ENCODE assay signal across 29 cellular contexts in the genomic region with DNA sequence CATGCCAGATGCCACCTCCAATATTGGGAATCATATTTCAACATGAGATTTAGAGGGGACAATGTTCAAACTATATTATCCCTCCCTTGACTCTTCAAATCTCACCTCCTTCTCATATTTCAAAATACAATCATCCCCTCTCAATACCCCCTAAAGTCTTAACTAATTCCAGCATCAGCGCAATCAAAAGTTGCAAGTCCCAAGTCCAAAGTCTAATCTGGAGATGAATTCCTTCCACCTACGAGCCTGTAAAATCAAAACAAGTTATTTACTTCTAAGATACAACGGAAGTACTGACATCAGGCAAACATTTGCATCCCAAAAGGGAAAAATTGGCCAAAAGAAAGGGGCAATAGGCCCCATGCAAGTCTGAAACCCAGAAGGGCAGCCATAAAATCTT.
"Had no signal": no experiment of that assay in that cellular context is flagged by ENCODE, and none has a peak within 500 bp of the region (broad histone marks: within the 10 kb centered on the region; RNA-seq: fewer than 3 reads in every experiment).

No MANE protein-coding gene starts in this region.

- ATAC-seq: naive thymus-derived CD8-positive, alpha-beta T cell; natural killer cell treated with Interleukin-12 subunit alpha and Interleukin-12 subunit beta and Interleukin-15 and Interleukin-18, amount 100 ng/mL, for 72 hours; psoas muscle; right cardiac atrium; stimulated activated memory B cell treated with anti-CD40 and anti-IgM and Interleukin-4, amounts not matched to agents 10 μg/mL and 1 μg/mL and 100 μg/mL, for 72 hours; stimulated activated naive CD8-positive, alpha-beta T cell treated with anti-CD3 and anti-CD28 coated beads, Interleukin-15, amount 100 ng/mL, for 72 hours; stimulated activated naive CD8-positive, alpha-beta T cell treated with anti-CD3 and anti-CD28 coated beads, Interleukin-15, Interleukin-2, amounts not matched to agents 100 U/mL and 50 U/mL, for 24 hours; upper lobe of right lung had no signal

- H3K9me3 ChIP-seq: ovary, psoas muscle, right lobe of liver, sigmoid colon, spleen, suprapubic skin, testis, transverse colon, upper lobe of right lung, uterus had no signal

- H3K36me3 ChIP-seq: ovary, right lobe of liver, sigmoid colon, spleen, suprapubic skin, tibial artery, transverse colon, upper lobe of right lung, uterus had no signal

- H3K9ac ChIP-seq: parathyroid adenoma had no signal

- H3K27me3 ChIP-seq: ovary, right lobe of liver, sigmoid colon, testis, upper lobe of right lung, uterus had no signal

- H3K27ac ChIP-seq: ovary, parathyroid adenoma, psoas muscle, right lobe of liver, sigmoid colon, spleen, suprapubic skin, testis, tibial artery, transverse colon, upper lobe of right lung, uterus had no signal

- H3K4me2 ChIP-seq: smooth muscle cell had no signal

- H2AFZ ChIP-seq: parathyroid adenoma had no signal

- DNase-seq: naive thymus-derived CD8-positive, alpha-beta T cell; nephron progenitor cell; occipital lobe; ovary; posterior cingulate gyrus; psoas muscle; right cardiac atrium; right lobe of liver; sigmoid colon; spleen; stimulated activated CD4-positive, alpha-beta T cell treated with anti-CD3 and anti-CD28 coated beads, Interleukin-12 subunit alpha, Interleukin-12 subunit beta, amount 100 ng/mL, for 4 hours; stimulated activated CD4-positive, alpha-beta T cell treated with anti-CD3 and anti-CD28 coated beads, Interleukin-1b, Interleukin-23, amount 100 ng/mL, for 48 hours; stimulated activated CD4-positive, alpha-beta T cell treated with anti-CD3 and anti-CD28 coated beads, Interleukin-4, amount 100 ng/mL, for 1 hour; stimulated activated CD4-positive, alpha-beta T cell treated with anti-CD3 and anti-CD28 coated beads, Interleukin-4, amount 100 ng/mL, for 4 hours; stimulated activated CD8-positive, alpha-beta memory T cell treated with anti-CD3 and anti-CD28 coated beads, Interleukin-4, amount 100 ng/mL, for 48 hours; stimulated activated naive CD4-positive, alpha-beta T cell; stimulated activated naive CD8-positive, alpha-beta T cell treated with anti-CD3 and anti-CD28 coated beads, Interleukin-15, amount 100 ng/mL, for 72 hours; stimulated activated naive CD8-positive, alpha-beta T cell treated with anti-CD3 and anti-CD28 coated beads, Interleukin-15, Interleukin-2, amounts not matched to agents 100 U/mL and 50 U/mL, for 24 hours; substantia nigra; testis; tibial artery; transverse colon; upper lobe of right lung; uterus had no signal

- H3K4me3 ChIP-seq: ovary, psoas muscle, right lobe of liver, sigmoid colon, smooth muscle cell, spleen, suprapubic skin, testis, tibial artery, transverse colon, upper lobe of right lung, uterus had no signal

- H3K4me1 ChIP-seq: parathyroid adenoma, psoas muscle, sigmoid colon, spleen, suprapubic skin, testis, tibial artery, transverse colon, upper lobe of right lung, uterus had no signal
